Comparison of ENCODE assay signal across 7 cellular contexts in genomic region chr9:128828719-128829452, GRCh38. TPM values are rescaled to one million over a fixed set of nuclear protein-coding genes. Genes with fewer than 3 reads are reported as not detected.
A peak's percentile ranks its signal among the peaks of the same experiment; 100 is the strongest.
DNase-seq lines count a peak whose midpoint lies in the region; ATAC-seq, FAIRE-seq and TF ChIP-seq lines count a peak whose summit lies in the region.

No MANE protein-coding gene starts in this region.

- H4K20me1 ChIP-seq in Karpas-422 (ENCODE audit: insufficient read depth, low read depth, low read length), result no peaks in the 10 kb centered on the region
- peaks cover 2% of the 10 kb centered on the region for H4K20me1 ChIP-seq in neural progenitor cell (ENCODE audit: low read depth)

- H3K9me3 ChIP-seq in Karpas-422 (ENCODE audit: low read length), result no peaks in the 10 kb centered on the region
- no peaks in the 10 kb centered on the region for H3K9me3 ChIP-seq in effector memory CD4-positive, alpha-beta T cell (ENCODE audit: control insufficient read depth, low read length)
- no peaks in the 10 kb centered on the region for H3K9me3 ChIP-seq in neural progenitor cell (ENCODE audit: low read depth)

- H3K4me2 ChIP-seq in Karpas-422 (ENCODE audit: low read depth, low read length, poor library complexity, severe bottlenecking) (peak overlapping the region; percentile 82), neural progenitor cell (peak overlapping the region; percentile 97)

- peaks cover 14% of the 10 kb centered on the region for H3K4me1 Mint-ChIP-seq in neural progenitor cell

- peaks cover 27% of the 10 kb centered on the region; the same call in 1 of the 2 replicates for H3K36me3 ChIP-seq in Karpas-422 (ENCODE audit: insufficient read depth, low read length)
- H3K36me3 ChIP-seq in effector memory CD4-positive, alpha-beta T cell (ENCODE audit: control insufficient read depth, insufficient read depth, low read length), result peaks cover 31% of the 10 kb centered on the region
- no peaks in the 10 kb centered on the region for H3K36me3 ChIP-seq in neural progenitor cell

- TF ChIP-seq CTCF in neural progenitor cell (IDR thresholded peaks at IDR 0.05), result no peak

- H3K36me3 Mint-ChIP-seq in neural progenitor cell, result peaks cover 9% of the 10 kb centered on the region

- H3K27me3 ChIP-seq in Karpas-422 (ENCODE audit: low read length), result no peaks in the 10 kb centered on the region
- H3K27me3 ChIP-seq in effector memory CD4-positive, alpha-beta T cell (replicated peaks; ENCODE audit: control insufficient read depth, insufficient read depth, low read length, poor library complexity, severe bottlenecking), result no peaks in the 10 kb centered on the region
- no peaks in the 10 kb centered on the region for H3K27me3 ChIP-seq in neural progenitor cell

- H3K4me1 ChIP-seq in Karpas-422 (ENCODE audit: low read length) (peaks cover 18% of the 10 kb centered on the region), neural progenitor cell (peaks cover 6% of the 10 kb centered on the region)
- peaks cover 14% of the 10 kb centered on the region for H3K4me1 ChIP-seq in effector memory CD4-positive, alpha-beta T cell (ENCODE audit: control insufficient read depth, insufficient read depth, low read length, poor library complexity, severe bottlenecking)

- DNase-seq in Karpas-422, result no peak
- DNase-seq in effector memory CD4-positive, alpha-beta T cell, result no peak
- DNase-seq in neural progenitor cell (ENCODE audit: low spot score), result no peak
- DNase-seq in putamen (ENCODE audit: low spot score), result no peak
- DNase-seq in frontal cortex (ENCODE audit: low spot score in 2 of 2), result no peak
- DNase-seq in amniotic stem cell (lab: John Stamatoyannopoulos, UW), result no peak

- no peaks in the 10 kb centered on the region for H3K9me3 Mint-ChIP-seq in neural progenitor cell

- ATAC-seq in GM19351 (IDR thresholded peaks at IDR 0.05; ENCODE audit: unreplicated experiment), result peak; percentile 10

- H3K9me2 ChIP-seq in Karpas-422 (replicated peaks; ENCODE audit: insufficient read depth, low read length), result no peaks in the 10 kb centered on the region

- H3K27ac Mint-ChIP-seq in neural progenitor cell, result peak overlapping the region; percentile 60

- H3K27me3 Mint-ChIP-seq in neural progenitor cell (ENCODE audit: insufficient read depth, low read depth), result peaks cover 5% of the 10 kb centered on the region

- H2AFZ ChIP-seq in Karpas-422 (ENCODE audit: low read length) (peak overlapping the region; percentile 72; the same call in 1 of the 2 replicates), neural progenitor cell (replicated peaks) (peak overlapping the region; percentile 89)

- H3F3A ChIP-seq in neural progenitor cell (ENCODE audit: low read depth), result peaks cover 6% of the 10 kb centered on the region

- H3K9ac ChIP-seq in Karpas-422 (ENCODE audit: low read length) (peak overlapping the region; percentile 94), neural progenitor cell (peak overlapping the region; percentile 76)

- no peak for FAIRE-seq in frontal cortex (lab: Jason Lieb, UNC)

- H3K79me2 ChIP-seq in Karpas-422 (ENCODE audit: low read length) (peaks cover 24% of the 10 kb centered on the region), neural progenitor cell (ENCODE audit: low read depth) (peaks cover 19% of the 10 kb centered on the region)

- H3K27ac ChIP-seq in Karpas-422 (ENCODE audit: low read length) (peak overlapping the region; percentile 44; the same call in 1 of the 2 replicates), neural progenitor cell (no peak overlapping the region)
- peak overlapping the region; percentile 68 for H3K27ac ChIP-seq in effector memory CD4-positive, alpha-beta T cell (ENCODE audit: insufficient read depth, low read length, poor library complexity, severe bottlenecking)

- peak overlapping the region; percentile 96 for H3K4me3 Mint-ChIP-seq in neural progenitor cell

- H3K4me3 ChIP-seq in Karpas-422 (ENCODE audit: low read length), result peak overlapping the region; percentile 97
- peak overlapping the region; percentile 90 for H3K4me3 ChIP-seq in effector memory CD4-positive, alpha-beta T cell (ENCODE audit: insufficient read depth, low read depth, low read length, poor library complexity, severe bottlenecking)
- peak overlapping the region; percentile 96 for H3K4me3 ChIP-seq in neural progenitor cell

RNA-seq across cellular contexts. Expression of gene SPOUT1, which starts 0.7 kb away (rescaled TPM):
- total RNA-seq in Karpas-422 (2014; rRNA removed; shearing (Covaris generic); ENCODE audit: low replicate concordance), result 28.6 and 42.5 TPM in 2 replicates
- total RNA-seq in neural progenitor cell (ENCODE audit: low replicate concordance), result 17.2 and 50.1 TPM in 2 replicates
- 10.2 TPM for total RNA-seq in frontal cortex

RNA-seq across cellular contexts. Expression of gene ENDOG, which starts 10.6 kb away (rescaled TPM):
- 17.6 and 60.4 TPM in 2 replicates for total RNA-seq in Karpas-422 (2014; rRNA removed; shearing (Covaris generic); ENCODE audit: low replicate concordance)
- 3.2 and 9.1 TPM in 2 replicates for total RNA-seq in neural progenitor cell (ENCODE audit: low replicate concordance)
- total RNA-seq in frontal cortex, result 21.6 TPM

RNA-seq across cellular contexts. Expression of gene TBC1D13, which starts 41.8 kb away (rescaled TPM):
- 6.7 and 9.5 TPM in 2 replicates for total RNA-seq in Karpas-422 (2014; rRNA removed; shearing (Covaris generic); ENCODE audit: low replicate concordance)
- total RNA-seq in neural progenitor cell (ENCODE audit: low replicate concordance) (17.1 and 19.0 TPM in 2 replicates), frontal cortex (6.5 TPM)

RNA-seq across cellular contexts. Expression of gene KYAT1, which starts 52.9 kb away (rescaled TPM):
- total RNA-seq in Karpas-422 (2014; rRNA removed; shearing (Covaris generic); ENCODE audit: low replicate concordance), result 26.8 and 31.3 TPM in 2 replicates
- 21.7 and 29.1 TPM in 2 replicates for total RNA-seq in neural progenitor cell (ENCODE audit: low replicate concordance)
- total RNA-seq in frontal cortex, result 9.8 TPM

RNA-seq across cellular contexts. Expression of gene LRRC8A, which starts 53.0 kb away (rescaled TPM):
- total RNA-seq in Karpas-422 (2014; rRNA removed; shearing (Covaris generic); ENCODE audit: low replicate concordance), result 6.3 and 7.8 TPM in 2 replicates
- total RNA-seq in neural progenitor cell (ENCODE audit: low replicate concordance) (17.1 and 42.8 TPM in 2 replicates), frontal cortex (19.6 TPM)
